Comparison of ENCODE assay signal across 8 cellular contexts in genomic region chr9:112921549-112921948, GRCh38. TPM values are rescaled to one million over a fixed set of nuclear protein-coding genes. Genes with fewer than 3 reads are reported as not detected.
DNase-seq lines count a peak whose midpoint lies in the region; ATAC-seq and TF ChIP-seq lines count a peak whose summit lies in the region.

No MANE protein-coding gene starts in this region.

- TF ChIP-seq CTCF in WERI-Rb-1 (IDR thresholded peaks at IDR 0.05; ENCODE audit: low read depth, low read length): peak; percentile 85

- H3K27me3 ChIP-seq in WERI-Rb-1 (ENCODE audit: insufficient read depth, low read depth, severe bottlenecking): peaks cover 3% of the 10 kb centered on the region
- H3K27me3 ChIP-seq in MG63: peaks cover 8% of the 10 kb centered on the region

- peak; percentile 54 to 56 for ATAC-seq in activated T-cell treated with anti-CD3 and anti-CD28 coated beads, Interleukin-2, amount 50 U/mL, for 72 hours (replicated peaks in 1 of 2)
- ATAC-seq in activated T-cell treated with anti-CD3 and anti-CD28 coated beads, Interleukin-2, amount 50 U/mL, for 4 hours: no peak
- ATAC-seq in HG02642 (IDR thresholded peaks at IDR 0.05; ENCODE audit: poor library complexity, unreplicated experiment): no peak

- H3K27me3 Mint-ChIP-seq in activated T-cell treated with anti-CD3 and anti-CD28 coated beads, Interleukin-2, amount 50 U/mL, for 72 hours (ENCODE audit: low read depth): peaks cover 64% of the 10 kb centered on the region
- peaks cover 7% of the 10 kb centered on the region for H3K27me3 Mint-ChIP-seq in activated T-cell treated with anti-CD3 and anti-CD28 coated beads, Interleukin-2, amount 50 U/mL, for 4 hours (ENCODE audit: low read depth)

- H3K36me3 ChIP-seq in WERI-Rb-1 (no peaks in the 10 kb centered on the region), MG63 (no peaks in the 10 kb centered on the region)

- no peaks in the 10 kb centered on the region for H3K36me3 Mint-ChIP-seq in activated T-cell treated with anti-CD3 and anti-CD28 coated beads, Interleukin-2, amount 50 U/mL, for 72 hours (ENCODE audit: insufficient read depth in 2 of 2)
- H3K36me3 Mint-ChIP-seq in activated T-cell treated with anti-CD3 and anti-CD28 coated beads, Interleukin-2, amount 50 U/mL, for 4 hours (ENCODE audit: insufficient read depth): no peaks in the 10 kb centered on the region

- H3K9me3 Mint-ChIP-seq in activated T-cell treated with anti-CD3 and anti-CD28 coated beads, Interleukin-2, amount 50 U/mL, for 72 hours: no peaks in the 10 kb centered on the region
- no peaks in the 10 kb centered on the region for H3K9me3 Mint-ChIP-seq in activated T-cell treated with anti-CD3 and anti-CD28 coated beads, Interleukin-2, amount 50 U/mL, for 4 hours

- no peak overlapping the region for H3K27ac Mint-ChIP-seq in activated T-cell treated with anti-CD3 and anti-CD28 coated beads, Interleukin-2, amount 50 U/mL, for 72 hours

- no peak overlapping the region for H3K27ac ChIP-seq in WERI-Rb-1

- peaks cover 5% of the 10 kb centered on the region for H3K4me1 Mint-ChIP-seq in activated T-cell treated with anti-CD3 and anti-CD28 coated beads, Interleukin-2, amount 50 U/mL, for 72 hours (ENCODE audit: low read depth)
- H3K4me1 Mint-ChIP-seq in activated T-cell treated with anti-CD3 and anti-CD28 coated beads, Interleukin-2, amount 50 U/mL, for 4 hours (ENCODE audit: low read depth): no peaks in the 10 kb centered on the region

- no peak overlapping the region for H3K4me3 ChIP-seq in WERI-Rb-1 (ENCODE audit: low read depth, low read length)
- no peak overlapping the region for H3K4me3 ChIP-seq in MG63

- no peaks in the 10 kb centered on the region for H3K9me3 ChIP-seq in WERI-Rb-1 (ENCODE audit: severe bottlenecking)
- H3K9me3 ChIP-seq in MG63: no peaks in the 10 kb centered on the region

- peak; percentile 6 for DNase-seq in activated T-cell treated with anti-CD3 and anti-CD28 coated beads, Interleukin-2, amount 50 U/mL, for 72 hours
- no peak for DNase-seq in activated T-cell treated with anti-CD3 and anti-CD28 coated beads, Interleukin-2, amount 50 U/mL, for 4 hours
- DNase-seq in Kasumi-1 (lab: John Stamatoyannopoulos, UW) (peak; percentile 86 to 90), WERI-Rb-1 (peak; percentile 48), kidney tubule cell (ENCODE audit: low spot score) (peak; percentile 58), GM19238 (ENCODE audit: insufficient read length, low spot score) (no peak), MG63 (no peak)

- H3K4me3 Mint-ChIP-seq in activated T-cell treated with anti-CD3 and anti-CD28 coated beads, Interleukin-2, amount 50 U/mL, for 72 hours: no peak overlapping the region
- no peak overlapping the region for H3K4me3 Mint-ChIP-seq in activated T-cell treated with anti-CD3 and anti-CD28 coated beads, Interleukin-2, amount 50 U/mL, for 4 hours

RNA-seq across cellular contexts. Expression of gene SLC46A2, which starts 30.9 kb away (rescaled TPM):
- not detected for total RNA-seq in activated T-cell treated with anti-CD3 and anti-CD28 coated beads, Interleukin-2, amount 50 U/mL, for 72 hours
- total RNA-seq in activated T-cell treated with anti-CD3 and anti-CD28 coated beads, Interleukin-2, amount 50 U/mL, for 4 hours: not detected
- total RNA-seq in MG63 (2014; rRNA removed; shearing (Covaris generic); ENCODE audit: low replicate concordance): not detected in 2 replicates

Comparison
In these comparisons a context has a peak if more than half of its experiments do, and no peak if none do; other contexts are left out.
1. ATAC-seq: peak in activated T-cell treated with anti-CD3 and anti-CD28 coated beads, Interleukin-2, amount 50 U/mL, for 72 hours (2 of 2); none in activated T-cell treated with anti-CD3 and anti-CD28 coated beads, Interleukin-2, amount 50 U/mL, for 4 hours (0 of 2) and HG02642 (single experiment).
2. DNase-seq: peak in activated T-cell treated with anti-CD3 and anti-CD28 coated beads, Interleukin-2, amount 50 U/mL, for 72 hours (2 of 2), Kasumi-1 (2 of 2), WERI-Rb-1 (single experiment) and kidney tubule cell (single experiment); none in activated T-cell treated with anti-CD3 and anti-CD28 coated beads, Interleukin-2, amount 50 U/mL, for 4 hours (single experiment), GM19238 (single experiment) and MG63 (single experiment).